Comparison of ENCODE assay signal across 23 cellular contexts in genomic region chr15:101679861-101680260, GRCh38.
"Had no signal": no experiment of that assay in that cellular context is flagged by ENCODE, and none has a peak within 500 bp of the region (broad histone marks: within the 10 kb centered on the region; RNA-seq: fewer than 3 reads in every experiment).

No MANE protein-coding gene starts in this region.

- H3K9me3 Mint-ChIP-seq: immature natural killer cell; natural killer cell treated with Interleukin-12 subunit alpha and Interleukin-12 subunit beta and Interleukin-15 and Interleukin-18, amount 100 ng/mL, for 72 hours; stimulated activated effector memory CD8-positive, alpha-beta T cell treated with anti-CD3 and anti-CD28 coated beads, Interleukin-12 subunit alpha, Interleukin-12 subunit beta, amount 100 ng/mL, for 72 hours had no signal

- H3K4me3 ChIP-seq: esophagus squamous epithelium, gastroesophageal sphincter, left ventricle myocardium inferior, lower lobe of right lung, pancreas, suprapubic skin, thyroid gland, upper lobe of left lung, uterus had no signal

- ATAC-seq: gastroesophageal sphincter; lower lobe of right lung; natural killer cell treated with Interleukin-12 subunit alpha and Interleukin-12 subunit beta and Interleukin-15 and Interleukin-18, amount 100 ng/mL, for 72 hours; pancreas; right cardiac atrium; stimulated activated effector memory CD8-positive, alpha-beta T cell treated with anti-CD3 and anti-CD28 coated beads, Interleukin-12 subunit alpha, Interleukin-12 subunit beta, amount 100 ng/mL, for 72 hours; stimulated activated naive CD8-positive, alpha-beta T cell treated with anti-CD3 and anti-CD28 coated beads, Interleukin-15, Interleukin-2, amounts not matched to agents 100 U/mL and 50 U/mL, for 24 hours had no signal

- H3K4me1 Mint-ChIP-seq: immature natural killer cell, mesothelial cell of epicardium had no signal

- H3K27me3 Mint-ChIP-seq: memory B cell; natural killer cell treated with Interleukin-12 subunit alpha and Interleukin-12 subunit beta and Interleukin-15 and Interleukin-18, amount 100 ng/mL, for 72 hours; progenitor cell of endocrine pancreas had no signal

- H3K4me1 ChIP-seq: esophagus squamous epithelium, gastroesophageal sphincter, lower lobe of right lung, pancreas, suprapubic skin, thyroid gland, upper lobe of left lung, uterus had no signal

- H3K36me3 ChIP-seq: uterus had no signal

- H3K27me3 ChIP-seq: esophagus squamous epithelium, gastroesophageal sphincter, pancreas, suprapubic skin, thyroid gland, upper lobe of left lung, uterus had no signal

- H3K27ac Mint-ChIP-seq: memory B cell; mesothelial cell of epicardium; natural killer cell treated with Interleukin-12 subunit alpha and Interleukin-12 subunit beta and Interleukin-15 and Interleukin-18, amount 100 ng/mL, for 72 hours; progenitor cell of endocrine pancreas had no signal

- DNase-seq: dermis blood vessel endothelial cell; esophagus squamous epithelium; foreskin fibroblast; glutamatergic neuron; immature natural killer cell; left ventricle myocardium inferior; lower lobe of right lung; occipital lobe; pancreas; right cardiac atrium; stimulated activated CD4-positive, alpha-beta T cell treated with anti-CD3 and anti-CD28 coated beads, Interleukin-4, amount 100 ng/mL, for 1 hour; stimulated activated CD8-positive, alpha-beta memory T cell treated with anti-CD3 and anti-CD28 coated beads, Interleukin-4, amount 100 ng/mL, for 48 hours; stimulated activated naive CD8-positive, alpha-beta T cell treated with anti-CD3 and anti-CD28 coated beads, Interleukin-15, Interleukin-2, amounts not matched to agents 100 U/mL and 50 U/mL, for 24 hours; thyroid gland; upper lobe of left lung; uterus had no signal

- H3K4me3 Mint-ChIP-seq: immature natural killer cell; memory B cell; mesothelial cell of epicardium; natural killer cell treated with Interleukin-12 subunit alpha and Interleukin-12 subunit beta and Interleukin-15 and Interleukin-18, amount 100 ng/mL, for 72 hours; stimulated activated effector memory CD8-positive, alpha-beta T cell treated with anti-CD3 and anti-CD28 coated beads, Interleukin-12 subunit alpha, Interleukin-12 subunit beta, amount 100 ng/mL, for 72 hours had no signal

- H3K27ac ChIP-seq: esophagus squamous epithelium, gastroesophageal sphincter, left ventricle myocardium inferior, lower lobe of right lung, pancreas, suprapubic skin, thyroid gland, upper lobe of left lung, uterus had no signal

- H3K9me3 ChIP-seq: esophagus squamous epithelium, gastroesophageal sphincter, left ventricle myocardium inferior, lower lobe of right lung, pancreas, suprapubic skin, thyroid gland, upper lobe of left lung, uterus had no signal
